Comparison of ENCODE assay signal across 9 cellular contexts in genomic region chr14:64973026-64973442, GRCh38. TPM values are rescaled to one million over a fixed set of nuclear protein-coding genes. Genes with fewer than 3 reads are reported as not detected.
DNase-seq lines count a peak whose midpoint lies in the region; ATAC-seq and TF ChIP-seq lines count a peak whose summit lies in the region.
"Had no signal": no experiment of that assay in that cellular context is flagged by ENCODE, and none has a peak within 500 bp of the region (broad histone marks: within the 10 kb centered on the region; RNA-seq: fewer than 3 reads in every experiment).

No MANE protein-coding gene starts in this region.

- no peak overlapping the region for H3K27ac Mint-ChIP-seq in activated CD4-positive, alpha-beta T cell treated with anti-CD3 and anti-CD28 coated beads, Interleukin-2, amount 10 ng/mL, durations not matched to agents 7 days and 5 days
- H3K27ac Mint-ChIP-seq in endodermal cell: no peak overlapping the region

- intact Hi-C loops in PC-3 (cut with micrococcal nuclease): no loop called here

- H3K4me3 Mint-ChIP-seq in activated CD4-positive, alpha-beta T cell treated with anti-CD3 and anti-CD28 coated beads, Interleukin-2, amount 10 ng/mL, durations not matched to agents 7 days and 5 days: peak overlapping the region; percentile 78
- H3K4me3 Mint-ChIP-seq in endodermal cell: peak overlapping the region; percentile 76

- no peaks in the 10 kb centered on the region for H3K36me3 Mint-ChIP-seq in activated CD4-positive, alpha-beta T cell treated with anti-CD3 and anti-CD28 coated beads, Interleukin-2, amount 10 ng/mL, durations not matched to agents 7 days and 5 days (ENCODE audit: low read depth)
- peaks cover 4% of the 10 kb centered on the region for H3K36me3 Mint-ChIP-seq in endodermal cell (ENCODE audit: low read depth)

- no peaks in the 10 kb centered on the region for H3K9me3 Mint-ChIP-seq in activated CD4-positive, alpha-beta T cell treated with anti-CD3 and anti-CD28 coated beads, Interleukin-2, amount 10 ng/mL, durations not matched to agents 7 days and 5 days
- no peaks in the 10 kb centered on the region for H3K9me3 Mint-ChIP-seq in endodermal cell

- no peaks in the 10 kb centered on the region for H3K9me2 ChIP-seq in PC-3 (replicated peaks; ENCODE audit: low read length)

- no peaks in the 10 kb centered on the region for H3F3A ChIP-seq in PC-3 (ENCODE audit: low read length, unreplicated experiment)

- no peaks in the 10 kb centered on the region for H3K9me3 ChIP-seq in PC-3 (ENCODE audit: low read length)
- H3K9me3 ChIP-seq in endodermal cell (ENCODE audit: control insufficient read depth, low read length): no peaks in the 10 kb centered on the region
- H3K9me3 ChIP-seq: neutrophil had no signal

- ATAC-seq in PC-3: no peak
- no peak for ATAC-seq in GM19395 (IDR thresholded peaks at IDR 0.05; ENCODE audit: unreplicated experiment)
- ATAC-seq in GM21737 (IDR thresholded peaks at IDR 0.05; ENCODE audit: unreplicated experiment): no peak

- H3K27me3 ChIP-seq in PC-3 (ENCODE audit: low read length) (no peaks in the 10 kb centered on the region), endodermal cell (ENCODE audit: control insufficient read depth, insufficient read depth, low read length, poor library complexity, severe bottlenecking) (no peaks in the 10 kb centered on the region)

- H2AFZ ChIP-seq in PC-3 (ENCODE audit: low read length): peak overlapping the region; percentile 94; the same call in 1 of the 2 replicates

- WGBS in endodermal cell (ENCODE audit: insufficient coverage in 1 of 2, insufficient read length in 1 of 2), 2 experiments: 83 to 88% methylated on average over 8 of the region's 8 CpGs

- no peak overlapping the region for H3K27ac ChIP-seq in PC-3 (ENCODE audit: low read length)
- no peak overlapping the region for H3K27ac ChIP-seq in endodermal cell (ENCODE audit: low read depth, low read length)
- H3K27ac ChIP-seq: neutrophil had no signal

- TF ChIP-seq CTCF in PC-3 (conservative IDR thresholded peaks at IDR 0.05; ENCODE audit: low read depth, low read length): no peak
- no peak for TF ChIP-seq CTCF in endodermal cell (conservative IDR thresholded peaks at IDR 0.05)

- H3K4me3 ChIP-seq in PC-3 (ENCODE audit: low read length) (peak overlapping the region; percentile 72; the same call in 1 of the 2 replicates), endodermal cell (ENCODE audit: low read length) (peak overlapping the region; percentile 78), skeletal muscle cell (ENCODE audit: low read depth, low read length) (peak overlapping the region; percentile 69)

- peaks cover 13% of the 10 kb centered on the region for H3K4me1 Mint-ChIP-seq in activated CD4-positive, alpha-beta T cell treated with anti-CD3 and anti-CD28 coated beads, Interleukin-2, amount 10 ng/mL, durations not matched to agents 7 days and 5 days
- peaks cover 38% of the 10 kb centered on the region for H3K4me1 Mint-ChIP-seq in endodermal cell

- peak overlapping the region; percentile 92 for H3K4me2 ChIP-seq in PC-3 (ENCODE audit: low read length)

- H3K9ac ChIP-seq in PC-3 (ENCODE audit: low read length) (no peak overlapping the region), endodermal cell (ENCODE audit: extremely low read depth, low read length, poor library complexity, severe bottlenecking) (no peak overlapping the region)

- H4K20me1 ChIP-seq in PC-3 (ENCODE audit: low read length): no peaks in the 10 kb centered on the region

- POLR2A ChIA-PET in activated CD4-positive, alpha-beta T cell treated with anti-CD3 and anti-CD28 coated beads, Interleukin-2, amount 10 ng/mL, durations not matched to agents 7 days and 5 days (lab: Charles Lee): no interaction called here
- POLR2A ChIA-PET in PC-3 (lab: Charles Lee; ENCODE audit: unreplicated experiment): no interaction called here

- DNase-seq in activated CD4-positive, alpha-beta T cell treated with anti-CD3 and anti-CD28 coated beads, Interleukin-2, amount 10 ng/mL, durations not matched to agents 7 days and 5 days: no peak
- no peak for DNase-seq in activated CD4-positive, alpha-beta T cell treated with anti-CD3 and anti-CD28 coated beads for 48 hours
- DNase-seq in PC-3 (no peak), endodermal cell (no peak), skeletal muscle cell (ENCODE audit: low read depth) (no peak), COLO668 (lab: John Stamatoyannopoulos, UW; ENCODE audit: unreplicated experiment) (no peak)

- H3K36me3 ChIP-seq in PC-3 (ENCODE audit: low read depth, low read length): no peaks in the 10 kb centered on the region
- no peaks in the 10 kb centered on the region for H3K36me3 ChIP-seq in endodermal cell (ENCODE audit: control insufficient read depth, insufficient read depth, low read length)
- H3K36me3 ChIP-seq: neutrophil had no signal

- no peaks in the 10 kb centered on the region for H3K79me2 ChIP-seq in PC-3 (ENCODE audit: low read length)

- CTCF ChIA-PET in activated CD4-positive, alpha-beta T cell treated with anti-CD3 and anti-CD28 coated beads, Interleukin-2, amount 10 ng/mL, durations not matched to agents 7 days and 5 days (lab: Charles Lee): interaction anchor here (0.6 to 1.1 kb wide), 3 partner anchors 8 to 1070 kb away, joined by 3 to 6 read pairs (median 4); no protein-coding TSS in a partner anchor
- CTCF ChIA-PET in PC-3 (lab: Charles Lee): no interaction called here

- BruUV-seq in PC-3 (replicated peaks; lab: Mats Ljungman, UMichigan): no TSS peak

- peaks cover 15% of the 10 kb centered on the region for H3K4me1 ChIP-seq in PC-3 (ENCODE audit: insufficient read depth, low read length)
- peaks cover 12% of the 10 kb centered on the region for H3K4me1 ChIP-seq in endodermal cell (ENCODE audit: control insufficient read depth, insufficient read depth, low read length)

- peaks cover 7% of the 10 kb centered on the region for H3K27me3 Mint-ChIP-seq in activated CD4-positive, alpha-beta T cell treated with anti-CD3 and anti-CD28 coated beads, Interleukin-2, amount 10 ng/mL, durations not matched to agents 7 days and 5 days
- H3K27me3 Mint-ChIP-seq in endodermal cell (ENCODE audit: insufficient read depth): peaks cover 2% of the 10 kb centered on the region

RNA-seq across cellular contexts. Expression of gene RAB15, which starts 0.9 kb away (rescaled TPM):
- total RNA-seq in activated CD4-positive, alpha-beta T cell treated with anti-CD3 and anti-CD28 coated beads, Interleukin-2, amount 10 ng/mL, durations not matched to agents 7 days and 5 days: 1 to 10 TPM; 4.9 to 5.7 TPM
- total RNA-seq in PC-3 (2014; rRNA removed) (20.6 and 27.0 TPM in 2 replicates), endodermal cell (10 to 100 TPM; 48.7 to 77.2 TPM)
- 27.7 TPM for polyA plus RNA-seq in endodermal cell (2013, experiment 1 of 2)
- 24.4 TPM for polyA plus RNA-seq in endodermal cell (2013, experiment 2 of 2)

RNA-seq across cellular contexts. Expression of gene FNTB, which starts 13.7 kb away (rescaled TPM):
- 10 to 100 TPM; 16.7 to 21.4 TPM for total RNA-seq in activated CD4-positive, alpha-beta T cell treated with anti-CD3 and anti-CD28 coated beads, Interleukin-2, amount 10 ng/mL, durations not matched to agents 7 days and 5 days
- 19.5 and 28.1 TPM in 2 replicates for total RNA-seq in PC-3 (2014; rRNA removed)
- 10 to 100 TPM; 17.2 to 21.3 TPM for total RNA-seq in endodermal cell
- polyA plus RNA-seq in endodermal cell (2013, experiment 1 of 2): 18.8 TPM
- polyA plus RNA-seq in endodermal cell (2013, experiment 2 of 2): 22.1 TPM

RNA-seq across cellular contexts. Expression of gene GPX2, which starts 30.5 kb away (rescaled TPM):
- total RNA-seq in activated CD4-positive, alpha-beta T cell treated with anti-CD3 and anti-CD28 coated beads, Interleukin-2, amount 10 ng/mL, durations not matched to agents 7 days and 5 days: not detected
- total RNA-seq in PC-3 (2014; rRNA removed): 2.9 and 4.3 TPM in 2 replicates
- 1 to 10 TPM; 2.6 to 3.7 TPM for total RNA-seq in endodermal cell
- 0.78 TPM for polyA plus RNA-seq in endodermal cell (2013, experiment 1 of 2)
- 1.3 TPM for polyA plus RNA-seq in endodermal cell (2013, experiment 2 of 2)

RNA-seq across cellular contexts. Expression of gene CHURC1, which starts 58.8 kb away (rescaled TPM):
- 10 to 100 TPM; 65.2 to 82.9 TPM for total RNA-seq in activated CD4-positive, alpha-beta T cell treated with anti-CD3 and anti-CD28 coated beads, Interleukin-2, amount 10 ng/mL, durations not matched to agents 7 days and 5 days
- total RNA-seq in PC-3 (2014; rRNA removed) (44.0 and 50.3 TPM in 2 replicates), endodermal cell (10 to 100 TPM; 56.7 to 63.2 TPM)
- 48.4 TPM for polyA plus RNA-seq in endodermal cell (2013, experiment 1 of 2)
- polyA plus RNA-seq in endodermal cell (2013, experiment 2 of 2): 36.6 TPM
